ENCODE assay signal across 8 cellular contexts in genomic region chr1:156295391-156295947, GRCh38. TPM values are rescaled to one million over a fixed set of nuclear protein-coding genes. Genes with fewer than 3 reads are reported as not detected.
A peak's percentile ranks its signal among the peaks of the same experiment; 100 is the strongest.
DNase-seq lines count a peak whose midpoint lies in the region; ATAC-seq and TF ChIP-seq lines count a peak whose summit lies in the region.

Gene GLMP (minus strand): TSS chr1:156295679. CDS start chr1:156295645, 34 bp downstream.

- 6 to 19% methylated on average over 12 to 17 of the region's 17 CpGs for WGBS in endodermal cell (ENCODE audit: insufficient coverage in 1 of 2, insufficient read length in 1 of 2), 2 experiments

- H3K36me3 Mint-ChIP-seq in activated CD8-positive, alpha-beta memory T cell treated with anti-CD3 and anti-CD28 coated beads, Interleukin-2, amount 10 ng/mL, durations not matched to agents 7 days and 5 days, result peaks cover 3% of the 10 kb centered on the region
- peaks cover 6% of the 10 kb centered on the region for H3K36me3 Mint-ChIP-seq in endodermal cell (ENCODE audit: low read depth)

- peak within 1 kb of the TSS; percentile 73 for H3K27ac Mint-ChIP-seq in activated CD8-positive, alpha-beta memory T cell treated with anti-CD3 and anti-CD28 coated beads, Interleukin-2, amount 10 ng/mL, durations not matched to agents 7 days and 5 days
- H3K27ac Mint-ChIP-seq in endodermal cell, result peak within 1 kb of the TSS; percentile 81

- TF ChIP-seq CTCF in BJ (IDR thresholded peaks at IDR 0.05; ENCODE audit: insufficient read depth, low read depth, low read length), result no peak
- no peak for TF ChIP-seq CTCF in endodermal cell (conservative IDR thresholded peaks at IDR 0.05)

- H3K4me1 ChIP-seq in endodermal cell (ENCODE audit: control insufficient read depth, insufficient read depth, low read length), result peaks cover 7% of the 10 kb centered on the region

- no peaks in the 10 kb centered on the region for H3K27me3 Mint-ChIP-seq in activated CD8-positive, alpha-beta memory T cell treated with anti-CD3 and anti-CD28 coated beads, Interleukin-2, amount 10 ng/mL, durations not matched to agents 7 days and 5 days
- no peaks in the 10 kb centered on the region for H3K27me3 Mint-ChIP-seq in endodermal cell (ENCODE audit: insufficient read depth)

- POLR2A ChIA-PET in BJ (lab: Charles Lee), result interaction anchor here (0.6 kb wide), 1 partner anchor 52 kb away, joined by 5 read pairs; no protein-coding TSS in a partner anchor

- peak within 1 kb of the TSS; percentile 69 for H3K4me3 ChIP-seq in BJ (ENCODE audit: low read depth, low read length)
- peak within 1 kb of the TSS; percentile 60 for H3K4me3 ChIP-seq in H7 (ENCODE audit: insufficient read depth, low read depth, low read length)
- H3K4me3 ChIP-seq in endodermal cell (ENCODE audit: low read length), result peak within 1 kb of the TSS; percentile 87

- CTCF ChIA-PET in BJ (lab: Yijun Ruan, JAX), result interaction anchor here (1.4 kb wide), 1 partner anchor 12 kb away, joined by 3 read pairs; the partner anchor contains the start of gene TMEM79
- CTCF ChIA-PET in activated CD8-positive, alpha-beta memory T cell treated with anti-CD3 and anti-CD28 coated beads, Interleukin-2, amount 10 ng/mL, durations not matched to agents 7 days and 5 days (lab: Charles Lee), result interaction anchor here (0.8 to 1.6 kb wide), 4 partner anchors 10 to 153 kb away, joined by 3 to 4 read pairs (median 4); partner anchors contain the start of genes CCT3 and TSACC

- peak within 1 kb of the TSS; percentile 83 for H3K4me3 Mint-ChIP-seq in activated CD8-positive, alpha-beta memory T cell treated with anti-CD3 and anti-CD28 coated beads, Interleukin-2, amount 10 ng/mL, durations not matched to agents 7 days and 5 days
- H3K4me3 Mint-ChIP-seq in endodermal cell, result peak within 1 kb of the TSS; percentile 82

- H3K9ac ChIP-seq in endodermal cell (ENCODE audit: extremely low read depth, low read length, poor library complexity, severe bottlenecking), result peak within 1 kb of the TSS; percentile 66

- no peak for DNase-seq in BJ (ENCODE audit: low read depth)
- peak; percentile 84 for DNase-seq in H7
- peak; percentile 32 for DNase-seq in NCI-H526 treated with DMSO at 0.1 percent for 48 hours (lab: John Stamatoyannopoulos, UW)
- peak; percentile 79 for DNase-seq in activated CD8-positive, alpha-beta memory T cell treated with anti-CD3 and anti-CD28 coated beads, Interleukin-2, amount 10 ng/mL, durations not matched to agents 7 days and 5 days
- DNase-seq in endodermal cell, result peak; percentile 81
- DNase-seq in lung microvascular endothelial cell (ENCODE audit: low read depth in 2 of 2), result peak; percentile 77 to 82
- DNase-seq in stimulated activated CD4-positive, alpha-beta T cell treated with anti-CD3 and anti-CD28 coated beads, TNF-alpha, amount 100 ng/mL, for 48 hours (ENCODE audit: low read depth in 3 of 3), result peak in 2 of 3 donors; percentile 9 to 43

- ATAC-seq in activated CD8-positive, alpha-beta memory T cell treated with anti-CD3 and anti-CD28 coated beads, Interleukin-2, amount 10 ng/mL, durations not matched to agents 7 days and 5 days, result peak; percentile 91
- ATAC-seq in GM19324 (IDR thresholded peaks at IDR 0.05; ENCODE audit: low FRiP score, unreplicated experiment), result no peak

- no peak within 1 kb of the TSS for H3K27ac ChIP-seq in endodermal cell (ENCODE audit: low read depth, low read length)

- no peaks in the 10 kb centered on the region for H3K9me3 Mint-ChIP-seq in activated CD8-positive, alpha-beta memory T cell treated with anti-CD3 and anti-CD28 coated beads, Interleukin-2, amount 10 ng/mL, durations not matched to agents 7 days and 5 days (ENCODE audit: low read depth)
- no peaks in the 10 kb centered on the region for H3K9me3 Mint-ChIP-seq in endodermal cell

- H3K27me3 ChIP-seq in BJ (ENCODE audit: control insufficient read depth, insufficient read depth, low read length) (no peaks in the 10 kb centered on the region), H7 (ENCODE audit: control insufficient read depth, insufficient read depth, low read length) (no peaks in the 10 kb centered on the region), endodermal cell (ENCODE audit: control insufficient read depth, insufficient read depth, low read length, poor library complexity, severe bottlenecking) (no peaks in the 10 kb centered on the region)

- peaks cover 18% of the 10 kb centered on the region for H3K4me1 Mint-ChIP-seq in activated CD8-positive, alpha-beta memory T cell treated with anti-CD3 and anti-CD28 coated beads, Interleukin-2, amount 10 ng/mL, durations not matched to agents 7 days and 5 days
- peaks cover 17% of the 10 kb centered on the region for H3K4me1 Mint-ChIP-seq in endodermal cell

- no peaks in the 10 kb centered on the region for H3K9me3 ChIP-seq in endodermal cell (ENCODE audit: control insufficient read depth, low read length)

- H3K36me3 ChIP-seq in BJ (ENCODE audit: control insufficient read depth, insufficient read depth, low read length) (peaks cover 3% of the 10 kb centered on the region; the same call in 1 of the 2 replicates), H7 (replicated peaks; ENCODE audit: control insufficient read depth, insufficient read depth, low read length) (no peaks in the 10 kb centered on the region), endodermal cell (ENCODE audit: control insufficient read depth, insufficient read depth, low read length) (no peaks in the 10 kb centered on the region)

RNA-seq across cellular contexts. Expression of gene GLMP, which starts in this region (rescaled TPM):
- polyA plus RNA-seq in BJ (2011; rRNA removed), result 31.9 and 41.1 TPM in 2 replicates
- 13.9 and 23.6 TPM in 2 replicates for polyA minus RNA-seq in BJ (2011; rRNA and poly(A)+ RNA removed)
- total RNA-seq in H7 (2014; rRNA removed; shearing (Covaris generic)), result 106 and 120 TPM in 2 replicates
- 10 to 100 TPM; 24.7 to 28.9 TPM for total RNA-seq in activated CD8-positive, alpha-beta memory T cell treated with anti-CD3 and anti-CD28 coated beads, Interleukin-2, amount 10 ng/mL, durations not matched to agents 7 days and 5 days
- total RNA-seq in endodermal cell (10 to 100 TPM; 70.3 to 85.1 TPM), lung microvascular endothelial cell (38.3 and 56.4 TPM in 2 replicates)
- 49.9 TPM for polyA plus RNA-seq in endodermal cell (2013, experiment 1 of 2)
- polyA plus RNA-seq in endodermal cell (2013, experiment 2 of 2), result 39.7 TPM
